15 cellular contexts compared by ENCODE assay signal in genomic region chr2:46656640-46657039, GRCh38. TPM values are rescaled to one million over a fixed set of nuclear protein-coding genes. Genes with fewer than 3 reads are reported as not detected.
DNase-seq lines count a peak whose midpoint lies in the region; ATAC-seq, FAIRE-seq and TF ChIP-seq lines count a peak whose summit lies in the region.
"Had no signal": no experiment of that assay in that cellular context is flagged by ENCODE, and none has a peak within 500 bp of the region (broad histone marks: within the 10 kb centered on the region; RNA-seq: fewer than 3 reads in every experiment).

No MANE protein-coding gene starts in this region.

- H3K4me1 Mint-ChIP-seq in HFFc6 (ENCODE audit: low read depth): peaks cover 77% of the 10 kb centered on the region
- H3K4me1 Mint-ChIP-seq: activated naive CD4-positive, alpha-beta T cell treated with anti-CD3 and anti-CD28 coated beads, Interleukin-2, amount 50 U/mL, for 24 hours had no signal

- peaks cover 7 to 30% (median 11%) of the 10 kb centered on the region in 3 donors for H3K4me1 ChIP-seq in gastroesophageal sphincter
- H3K4me1 ChIP-seq in small intestine (ENCODE audit: control insufficient read depth in 2 of 2, insufficient read depth in 1 of 2, low read depth in 1 of 2, low read length in 1 of 2): peaks cover 2 to 5% of the 10 kb centered on the region in 2 donors
- no peaks in the 10 kb centered on the region for H3K4me1 ChIP-seq in effector memory CD4-positive, alpha-beta T cell (ENCODE audit: control insufficient read depth, insufficient read depth, low read length, poor library complexity, severe bottlenecking)

- peaks cover 3% of the 10 kb centered on the region for H3K27me3 Mint-ChIP-seq in HFFc6 (ENCODE audit: insufficient read depth)
- H3K27me3 Mint-ChIP-seq: activated naive CD4-positive, alpha-beta T cell treated with anti-CD3 and anti-CD28 coated beads, Interleukin-2, amount 50 U/mL, for 24 hours had no signal

- H3K27me3 ChIP-seq in gastroesophageal sphincter (no peaks in the 10 kb centered on the region), small intestine (ENCODE audit: control insufficient read depth in 2 of 2, insufficient read depth in 2 of 2, low read length in 2 of 2) (no peaks in the 10 kb centered on the region)
- no peaks in the 10 kb centered on the region for H3K27me3 ChIP-seq in effector memory CD4-positive, alpha-beta T cell (replicated peaks; ENCODE audit: control insufficient read depth, insufficient read depth, low read length, poor library complexity, severe bottlenecking)
- H3K27me3 ChIP-seq: heart right ventricle had no signal

- no peak for TF ChIP-seq POLR2A in gastroesophageal sphincter (IDR thresholded peaks at IDR 0.05)

- H3K36me3 ChIP-seq in gastroesophageal sphincter: no peaks in the 10 kb centered on the region
- H3K36me3 ChIP-seq in small intestine (ENCODE audit: control insufficient read depth in 2 of 2, insufficient read depth in 2 of 2, low read length in 2 of 2): no peaks in the 10 kb centered on the region
- no peaks in the 10 kb centered on the region for H3K36me3 ChIP-seq in effector memory CD4-positive, alpha-beta T cell (ENCODE audit: control insufficient read depth, insufficient read depth, low read length)
- H3K36me3 ChIP-seq: heart right ventricle had no signal

- no peak overlapping the region for H3K4me3 Mint-ChIP-seq in HFFc6
- H3K4me3 Mint-ChIP-seq: activated naive CD4-positive, alpha-beta T cell treated with anti-CD3 and anti-CD28 coated beads, Interleukin-2, amount 50 U/mL, for 24 hours; CD4-positive, alpha-beta memory T cell had no signal

- TF ChIP-seq CTCF in AG10803 (conservative IDR thresholded peaks at IDR 0.05; ENCODE audit: low read length): no peak
- TF ChIP-seq CTCF in HFFc6 (IDR thresholded peaks at IDR 0.05): no peak
- TF ChIP-seq CTCF in gastroesophageal sphincter (IDR thresholded peaks at IDR 0.05): no peak

- no peaks in the 10 kb centered on the region for H3K36me3 Mint-ChIP-seq in HFFc6 (ENCODE audit: low read depth)
- H3K36me3 Mint-ChIP-seq: activated naive CD4-positive, alpha-beta T cell treated with anti-CD3 and anti-CD28 coated beads, Interleukin-2, amount 50 U/mL, for 24 hours; CD4-positive, alpha-beta memory T cell had no signal

- ATAC-seq in gastroesophageal sphincter: no peak

- H3K27ac Mint-ChIP-seq in HFFc6: peak overlapping the region; percentile 73
- H3K27ac Mint-ChIP-seq: CD4-positive, alpha-beta memory T cell had no signal

- TF ChIP-seq EP300 in gastroesophageal sphincter (IDR thresholded peaks at IDR 0.05): no peak

- no peak for FAIRE-seq in small intestine (lab: Jason Lieb, UNC)

- WGBS in gastroesophageal sphincter (ENCODE audit: low coverage in 1 of 2), 2 donors: 0 to 31% methylated on average over 1 to 2 of the region's 2 CpGs
- 14 to 56% (median 40%) methylated on average over 2 of the region's 2 CpGs for WGBS in small intestine, 3 donors

- H3K27ac ChIP-seq in gastroesophageal sphincter: peak overlapping the region in 3 of 4 donors; percentile 21 to 63 (median 25)
- peak overlapping the region in 1 of 2 donors; percentile 62 for H3K27ac ChIP-seq in small intestine (ENCODE audit: low read depth in 1 of 2, low read length in 1 of 2)
- no peak overlapping the region for H3K27ac ChIP-seq in effector memory CD4-positive, alpha-beta T cell (ENCODE audit: insufficient read depth, low read length, poor library complexity, severe bottlenecking)

- DNase-seq in AG10803 (ENCODE audit: low read depth): peak; percentile 45
- DNase-seq in HFFc6: no peak
- DNase-seq in small intestine: peak; percentile 23
- no peak for DNase-seq in NCI-H510A treated with DMSO at 0.1 percent for 48 hours (lab: John Stamatoyannopoulos, UW)
- no peak for DNase-seq in effector memory CD4-positive, alpha-beta T cell
- no peak for DNase-seq in T-helper 1 cell
- DNase-seq in NCI-H748 (lab: John Stamatoyannopoulos, UW; ENCODE audit: unreplicated experiment): no peak
- DNase-seq: activated CD4-positive, alpha-beta T cell treated with anti-CD3 and anti-CD28 coated beads for 48 hours; DMS79 treated with DMSO at 0.1 percent for 48 hours; heart right ventricle; NCI-H1436 treated with DMSO at 0.1 percent for 48 hours; stimulated activated CD4-positive, alpha-beta T cell treated with anti-CD3 and anti-CD28 coated beads, Interleukin-15, amount 100 ng/mL, for 24 hours had no signal

- H3K9me3 ChIP-seq in gastroesophageal sphincter: no peaks in the 10 kb centered on the region
- no peaks in the 10 kb centered on the region for H3K9me3 ChIP-seq in small intestine (ENCODE audit: control insufficient read depth, low read depth)
- H3K9me3 ChIP-seq in effector memory CD4-positive, alpha-beta T cell (ENCODE audit: control insufficient read depth, low read length): no peaks in the 10 kb centered on the region
- H3K9me3 ChIP-seq: heart right ventricle had no signal

- no peak overlapping the region for H3K4me3 ChIP-seq in AG10803 (ENCODE audit: low read length)
- H3K4me3 ChIP-seq in gastroesophageal sphincter: no peak overlapping the region
- H3K4me3 ChIP-seq in small intestine (ENCODE audit: low read depth in 1 of 2, low read length in 2 of 2): no peak overlapping the region
- no peak overlapping the region for H3K4me3 ChIP-seq in effector memory CD4-positive, alpha-beta T cell (ENCODE audit: insufficient read depth, low read depth, low read length, poor library complexity, severe bottlenecking)
- H3K4me3 ChIP-seq: heart right ventricle had no signal

- no peaks in the 10 kb centered on the region for H3K9me3 Mint-ChIP-seq in HFFc6
- H3K9me3 Mint-ChIP-seq: activated naive CD4-positive, alpha-beta T cell treated with anti-CD3 and anti-CD28 coated beads, Interleukin-2, amount 50 U/mL, for 24 hours; CD4-positive, alpha-beta memory T cell had no signal

RNA-seq across cellular contexts. Expression of gene CRIPT, which starts 39.6 kb away (rescaled TPM):
- total RNA-seq in HFFc6 (2021; fragmentation: NEBNext Ultra II Directional; extraction: Animal tissue kit (Norgen Biotek cat#: 25700)): 10 to 100 TPM; 17.7 to 20.5 (median 18.2) TPM
- total RNA-seq in gastroesophageal sphincter: 10 to 100 TPM; 13.7 to 26.2 (median 21.2) TPM
- 10 to 100 TPM in 2 of 3 donors, 1 to 10 TPM in 1; 7.5 to 24.4 (median 14.9) TPM for polyA plus RNA-seq in small intestine

RNA-seq across cellular contexts. Expression of gene PIGF, which starts 39.8 kb away (rescaled TPM):
- total RNA-seq in HFFc6 (2021; fragmentation: NEBNext Ultra II Directional; extraction: Animal tissue kit (Norgen Biotek cat#: 25700)): 10 to 100 TPM; 20.1 to 32.3 (median 29.3) TPM
- total RNA-seq in gastroesophageal sphincter: 10 to 100 TPM in 1 of 4 donors, 1 to 10 TPM in 3; 4.5 to 14.9 (median 6.9) TPM
- polyA plus RNA-seq in small intestine: 10 to 100 TPM in 2 of 3 donors, 1 to 10 TPM in 1; 9.2 to 26.6 (median 12.7) TPM

RNA-seq across cellular contexts. Expression of gene SOCS5, which starts 42.5 kb away (rescaled TPM):
- total RNA-seq in HFFc6 (2021; fragmentation: NEBNext Ultra II Directional; extraction: Animal tissue kit (Norgen Biotek cat#: 25700)): 10 to 100 TPM; 74.7 to 91.4 (median 87.9) TPM
- 10 to 100 TPM; 41.7 to 84.8 (median 58.0) TPM for total RNA-seq in gastroesophageal sphincter
- polyA plus RNA-seq in small intestine: 1 to 10 TPM; 2.7 to 5.9 (median 3.2) TPM

Comparison
In these comparisons a context has a peak if more than half of its experiments do, and no peak if none do; other contexts are left out.
1. DNase-seq: peak in AG10803 (single experiment) and small intestine (single experiment); none in HFFc6 (single experiment), NCI-H510A treated with DMSO at 0.1 percent for 48 hours (single experiment), effector memory CD4-positive, alpha-beta T cell (0 of 3), T-helper 1 cell (0 of 5) and NCI-H748 (single experiment).